Comparison of ENCODE assay signal across 9 cellular contexts in genomic region chr16:57229079-57229478, GRCh38. TPM values are rescaled to one million over a fixed set of nuclear protein-coding genes. Genes with fewer than 3 reads are reported as not detected.
"Had no signal": no experiment of that assay in that cellular context is flagged by ENCODE, and none has a peak within 500 bp of the region (broad histone marks: within the 10 kb centered on the region; RNA-seq: fewer than 3 reads in every experiment).

No MANE protein-coding gene starts in this region.

- ATAC-seq: GM23338, HCT116 had no signal

- H3K9me3 ChIP-seq: HAP-1 had no signal

- H3K9ac ChIP-seq: GM23248 had no signal

- H3K27ac Mint-ChIP-seq: GM23338, H9, HFFc6 had no signal

- H3K4me3 Mint-ChIP-seq: GM23338, H9, HFFc6 had no signal

- H3K4me3 ChIP-seq: GM23248, GM23338, HAP-1 had no signal

- DNase-seq: GM23248, GOT3, H7, H9, HCEC 1CT, HFFc6 had no signal

- H2AFZ ChIP-seq: GM23248, GM23338 had no signal

- H3K4me2 ChIP-seq: GM23338 had no signal

- H3K4me1 ChIP-seq: HAP-1 had no signal

- H3K4me1 Mint-ChIP-seq: GM23338, H9 had no signal

- H3K27ac ChIP-seq: GM23248 had no signal

RNA-seq across cellular contexts. Expression of gene PLLP, which starts 55.4 kb away (rescaled TPM):
- total RNA-seq: GM23248, HFFc6 had no signal
